2 cellular contexts compared by ENCODE assay signal in genomic region chr1:9606458-9606857, GRCh38.
TF ChIP-seq lines count a peak whose summit lies in the region.

No MANE protein-coding gene starts in this region.

TF ChIP-seq in GM23338, 12 proteins besides CTCF, POLR2A, EP300 and RAD21:
- TF ChIP-seq, protein P1, sequence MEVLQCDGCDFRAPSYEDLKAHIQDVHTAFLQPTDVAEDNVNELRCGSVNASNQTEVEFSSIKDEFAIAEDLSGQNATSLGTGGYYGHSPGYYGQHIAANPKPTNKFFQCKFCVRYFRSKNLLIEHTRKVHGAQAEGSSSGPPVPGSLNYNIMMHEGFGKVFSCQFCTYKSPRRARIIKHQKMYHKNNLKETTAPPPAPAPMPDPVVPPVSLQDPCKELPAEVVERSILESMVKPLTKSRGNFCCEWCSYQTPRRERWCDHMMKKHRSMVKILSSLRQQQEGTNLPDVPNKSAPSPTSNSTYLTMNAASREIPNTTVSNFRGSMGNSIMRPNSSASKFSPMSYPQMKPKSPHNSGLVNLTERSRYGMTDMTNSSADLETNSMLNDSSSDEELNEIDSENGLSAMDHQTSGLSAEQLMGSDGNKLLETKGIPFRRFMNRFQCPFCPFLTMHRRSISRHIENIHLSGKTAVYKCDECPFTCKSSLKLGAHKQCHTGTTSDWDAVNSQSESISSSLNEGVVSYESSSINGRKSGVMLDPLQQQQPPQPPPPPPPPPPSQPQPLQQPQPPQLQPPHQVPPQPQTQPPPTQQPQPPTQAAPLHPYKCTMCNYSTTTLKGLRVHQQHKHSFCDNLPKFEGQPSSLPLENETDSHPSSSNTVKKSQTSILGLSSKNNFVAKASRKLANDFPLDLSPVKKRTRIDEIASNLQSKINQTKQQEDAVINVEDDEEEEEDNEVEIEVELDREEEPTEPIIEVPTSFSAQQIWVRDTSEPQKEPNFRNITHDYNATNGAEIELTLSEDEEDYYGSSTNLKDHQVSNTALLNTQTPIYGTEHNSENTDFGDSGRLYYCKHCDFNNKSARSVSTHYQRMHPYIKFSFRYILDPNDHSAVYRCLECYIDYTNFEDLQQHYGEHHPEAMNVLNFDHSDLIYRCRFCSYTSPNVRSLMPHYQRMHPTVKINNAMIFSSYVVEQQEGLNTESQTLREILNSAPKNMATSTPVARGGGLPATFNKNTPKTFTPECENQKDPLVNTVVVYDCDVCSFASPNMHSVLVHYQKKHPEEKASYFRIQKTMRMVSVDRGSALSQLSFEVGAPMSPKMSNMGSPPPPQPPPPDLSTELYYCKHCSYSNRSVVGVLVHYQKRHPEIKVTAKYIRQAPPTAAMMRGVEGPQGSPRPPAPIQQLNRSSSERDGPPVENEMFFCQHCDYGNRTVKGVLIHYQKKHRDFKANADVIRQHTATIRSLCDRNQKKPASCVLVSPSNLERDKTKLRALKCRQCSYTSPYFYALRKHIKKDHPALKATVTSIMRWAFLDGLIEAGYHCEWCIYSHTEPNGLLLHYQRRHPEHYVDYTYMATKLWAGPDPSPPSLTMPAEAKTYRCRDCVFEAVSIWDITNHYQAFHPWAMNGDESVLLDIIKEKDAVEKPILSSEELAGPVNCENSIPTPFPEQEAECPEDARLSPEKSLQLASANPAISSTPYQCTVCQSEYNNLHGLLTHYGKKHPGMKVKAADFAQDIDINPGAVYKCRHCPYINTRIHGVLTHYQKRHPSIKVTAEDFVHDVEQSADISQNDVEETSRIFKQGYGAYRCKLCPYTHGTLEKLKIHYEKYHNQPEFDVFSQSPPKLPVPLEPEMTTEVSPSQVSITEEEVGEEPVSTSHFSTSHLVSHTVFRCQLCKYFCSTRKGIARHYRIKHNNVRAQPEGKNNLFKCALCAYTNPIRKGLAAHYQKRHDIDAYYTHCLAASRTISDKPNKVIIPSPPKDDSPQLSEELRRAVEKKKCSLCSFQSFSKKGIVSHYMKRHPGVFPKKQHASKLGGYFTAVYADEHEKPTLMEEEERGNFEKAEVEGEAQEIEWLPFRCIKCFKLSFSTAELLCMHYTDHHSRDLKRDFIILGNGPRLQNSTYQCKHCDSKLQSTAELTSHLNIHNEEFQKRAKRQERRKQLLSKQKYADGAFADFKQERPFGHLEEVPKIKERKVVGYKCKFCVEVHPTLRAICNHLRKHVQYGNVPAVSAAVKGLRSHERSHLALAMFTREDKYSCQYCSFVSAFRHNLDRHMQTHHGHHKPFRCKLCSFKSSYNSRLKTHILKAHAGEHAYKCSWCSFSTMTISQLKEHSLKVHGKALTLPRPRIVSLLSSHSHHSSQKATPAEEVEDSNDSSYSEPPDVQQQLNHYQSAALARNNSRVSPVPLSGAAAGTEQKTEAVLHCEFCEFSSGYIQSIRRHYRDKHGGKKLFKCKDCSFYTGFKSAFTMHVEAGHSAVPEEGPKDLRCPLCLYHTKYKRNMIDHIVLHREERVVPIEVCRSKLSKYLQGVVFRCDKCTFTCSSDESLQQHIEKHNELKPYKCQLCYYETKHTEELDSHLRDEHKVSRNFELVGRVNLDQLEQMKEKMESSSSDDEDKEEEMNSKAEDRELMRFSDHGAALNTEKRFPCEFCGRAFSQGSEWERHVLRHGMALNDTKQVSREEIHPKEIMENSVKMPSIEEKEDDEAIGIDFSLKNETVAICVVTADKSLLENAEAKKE (CRISPR knock-in tag; IDR thresholded peaks at IDR 0.05): no peak
- TF ChIP-seq POLR2AphosphoS5 (IDR thresholded peaks at IDR 0.05; ENCODE audit: low read depth) (no peak), NANOG (IDR thresholded peaks at IDR 0.05; ENCODE audit: borderline replicate concordance) (no peak), JUNB (IDR thresholded peaks at IDR 0.05; ENCODE audit: unreplicated experiment) (no peak), ZNF114 (CRISPR knock-in tag; IDR thresholded peaks at IDR 0.05) (no peak), ETS1 (IDR thresholded peaks at IDR 0.05) (no peak), EZH2 (IDR thresholded peaks at IDR 0.05; ENCODE audit: low read depth, unreplicated experiment) (no peak), CREB1 (CRISPR knock-in tag; IDR thresholded peaks at IDR 0.05; ENCODE audit: low read depth) (no peak), STAT1 (IDR thresholded peaks at IDR 0.05; ENCODE audit: unreplicated experiment) (no peak), ZNF331 (CRISPR knock-in tag; IDR thresholded peaks at IDR 0.05; ENCODE audit: low read depth) (no peak), EZH2phosphoT487 (IDR thresholded peaks at IDR 0.05; ENCODE audit: unreplicated experiment) (no peak)
- TF ChIP-seq, protein P2, sequence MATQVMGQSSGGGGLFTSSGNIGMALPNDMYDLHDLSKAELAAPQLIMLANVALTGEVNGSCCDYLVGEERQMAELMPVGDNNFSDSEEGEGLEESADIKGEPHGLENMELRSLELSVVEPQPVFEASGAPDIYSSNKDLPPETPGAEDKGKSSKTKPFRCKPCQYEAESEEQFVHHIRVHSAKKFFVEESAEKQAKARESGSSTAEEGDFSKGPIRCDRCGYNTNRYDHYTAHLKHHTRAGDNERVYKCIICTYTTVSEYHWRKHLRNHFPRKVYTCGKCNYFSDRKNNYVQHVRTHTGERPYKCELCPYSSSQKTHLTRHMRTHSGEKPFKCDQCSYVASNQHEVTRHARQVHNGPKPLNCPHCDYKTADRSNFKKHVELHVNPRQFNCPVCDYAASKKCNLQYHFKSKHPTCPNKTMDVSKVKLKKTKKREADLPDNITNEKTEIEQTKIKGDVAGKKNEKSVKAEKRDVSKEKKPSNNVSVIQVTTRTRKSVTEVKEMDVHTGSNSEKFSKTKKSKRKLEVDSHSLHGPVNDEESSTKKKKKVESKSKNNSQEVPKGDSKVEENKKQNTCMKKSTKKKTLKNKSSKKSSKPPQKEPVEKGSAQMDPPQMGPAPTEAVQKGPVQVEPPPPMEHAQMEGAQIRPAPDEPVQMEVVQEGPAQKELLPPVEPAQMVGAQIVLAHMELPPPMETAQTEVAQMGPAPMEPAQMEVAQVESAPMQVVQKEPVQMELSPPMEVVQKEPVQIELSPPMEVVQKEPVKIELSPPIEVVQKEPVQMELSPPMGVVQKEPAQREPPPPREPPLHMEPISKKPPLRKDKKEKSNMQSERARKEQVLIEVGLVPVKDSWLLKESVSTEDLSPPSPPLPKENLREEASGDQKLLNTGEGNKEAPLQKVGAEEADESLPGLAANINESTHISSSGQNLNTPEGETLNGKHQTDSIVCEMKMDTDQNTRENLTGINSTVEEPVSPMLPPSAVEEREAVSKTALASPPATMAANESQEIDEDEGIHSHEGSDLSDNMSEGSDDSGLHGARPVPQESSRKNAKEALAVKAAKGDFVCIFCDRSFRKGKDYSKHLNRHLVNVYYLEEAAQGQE (IDR thresholded peaks at IDR 0.05; ENCODE audit: unreplicated experiment): no peak

TF ChIP-seq in K562, 482 proteins besides CTCF, POLR2A, EP300 and RAD21:
- TF ChIP-seq NFIX (CRISPR knock-in tag; IDR thresholded peaks at IDR 0.05; ENCODE audit: low read depth): no peak
- peak; percentile 20; the same call in 1 of the 2 replicates for TF ChIP-seq NFIC (IDR thresholded peaks at IDR 0.05)
TF ChIP-seq in K562: peak in this region for 1.
